Comparison of ENCODE assay signal across 28 cellular contexts in genomic region chr7:80155374-80155773, GRCh38. TPM values are rescaled to one million over a fixed set of nuclear protein-coding genes. Genes with fewer than 3 reads are reported as not detected.
"Had no signal": no experiment of that assay in that cellular context is flagged by ENCODE, and none has a peak within 500 bp of the region (broad histone marks: within the 10 kb centered on the region; RNA-seq: fewer than 3 reads in every experiment).

No MANE protein-coding gene starts in this region.

- H3K4me1 ChIP-seq: SJCRH30 had no signal

- H3K36me3 Mint-ChIP-seq: activated CD8-positive, alpha-beta memory T cell treated with anti-CD3 and anti-CD28 coated beads, Interleukin-2, amount 10 ng/mL, durations not matched to agents 7 days and 5 days; activated naive CD4-positive, alpha-beta T cell treated with anti-CD3 and anti-CD28 coated beads, Interleukin-2, amount 10 ng/mL, durations not matched to agents 7 days and 5 days; activated naive CD8-positive, alpha-beta T cell treated with anti-CD3 and anti-CD28 coated beads for 36 hours; T-cell had no signal

- H3K27me3 ChIP-seq: adrenal gland, SJCRH30 had no signal

- DNase-seq: activated B cell treated with CpG ODN at 0.5 μM for 24 hours; activated CD4-positive, alpha-beta T cell treated with anti-CD3 and anti-CD28 coated beads for 1 hour; activated CD4-positive, alpha-beta T cell treated with anti-CD3 and anti-CD28 coated beads, Interleukin-2, amount 10 ng/mL, durations not matched to agents 24 days and 14 days; activated CD4-positive, alpha-beta T cell treated with anti-CD3 and anti-CD28 coated beads, Interleukin-2, amount 50 U/mL, for 48 hours; activated CD8-positive, alpha-beta memory T cell treated with anti-CD3 and anti-CD28 coated beads, Interleukin-2, amount 10 ng/mL, durations not matched to agents 7 days and 5 days; activated gamma-delta T cell treated with Interleukin-2 at 50 U/mL for 16 hours; activated naive CD4-positive, alpha-beta T cell treated with anti-CD3 and anti-CD28 coated beads, Interleukin-2, amount 10 ng/mL, durations not matched to agents 7 days and 5 days; activated naive CD8-positive, alpha-beta T cell treated with anti-CD3 and anti-CD28 coated beads for 36 hours; activated T-cell treated with anti-CD3 and anti-CD28 coated beads for 4 hours; activated T-cell treated with anti-CD3 and anti-CD28 coated beads, Interleukin-2, amount 50 U/mL, for 48 hours; adrenal gland; anterior cingulate cortex; cerebellar nuclear complex; Kasumi-1; KBM-7; NCI-H1105 treated with DMSO at 0.1 percent for 48 hours; NCI-H146; NCI-H1930; NCI-H2171; NCI-H2227 treated with DMSO at 0.1 percent for 48 hours; NCI-H446 treated with DMSO at 0.1 percent for 48 hours; NCI-H526; NCI-H82; Right ventricle myocardium superior; SJCRH30; T-cell had no signal

- H3K27ac ChIP-seq: SJCRH30 had no signal

- H3K4me3 Mint-ChIP-seq: activated B cell treated with CpG ODN at 0.5 μM for 24 hours; activated CD4-positive, alpha-beta T cell treated with anti-CD3 and anti-CD28 coated beads, Interleukin-2, amount 10 ng/mL, durations not matched to agents 24 days and 14 days; activated CD8-positive, alpha-beta memory T cell treated with anti-CD3 and anti-CD28 coated beads, Interleukin-2, amount 10 ng/mL, durations not matched to agents 7 days and 5 days; activated naive CD4-positive, alpha-beta T cell treated with anti-CD3 and anti-CD28 coated beads, Interleukin-2, amount 10 ng/mL, durations not matched to agents 7 days and 5 days; activated naive CD8-positive, alpha-beta T cell treated with anti-CD3 and anti-CD28 coated beads for 36 hours; activated T-helper 17 cell treated with anti-CD3 and anti-CD28 coated beads, Interleukin-2, amount 50 U/mL, for 72 hours; T-cell had no signal

- ATAC-seq: activated CD8-positive, alpha-beta memory T cell treated with anti-CD3 and anti-CD28 coated beads, Interleukin-2, amount 10 ng/mL, durations not matched to agents 7 days and 5 days; activated T-helper 17 cell treated with anti-CD3 and anti-CD28 coated beads, Interleukin-2, amount 50 U/mL, for 72 hours; T-cell had no signal

- H3K9me3 ChIP-seq: adrenal gland had no signal

- H3K4me3 ChIP-seq: adrenal gland, SJCRH30 had no signal

- H3K9me3 Mint-ChIP-seq: activated B cell treated with CpG ODN at 0.5 μM for 24 hours; activated CD4-positive, alpha-beta T cell treated with anti-CD3 and anti-CD28 coated beads, Interleukin-2, amount 10 ng/mL, durations not matched to agents 24 days and 14 days; activated naive CD4-positive, alpha-beta T cell treated with anti-CD3 and anti-CD28 coated beads, Interleukin-2, amount 10 ng/mL, durations not matched to agents 7 days and 5 days; activated naive CD8-positive, alpha-beta T cell treated with anti-CD3 and anti-CD28 coated beads for 36 hours had no signal

- H3K27me3 Mint-ChIP-seq: activated B cell treated with CpG ODN at 0.5 μM for 24 hours; activated CD8-positive, alpha-beta memory T cell treated with anti-CD3 and anti-CD28 coated beads, Interleukin-2, amount 10 ng/mL, durations not matched to agents 7 days and 5 days; activated T-helper 17 cell treated with anti-CD3 and anti-CD28 coated beads, Interleukin-2, amount 50 U/mL, for 72 hours; T-cell had no signal

- H3K27ac Mint-ChIP-seq: activated B cell treated with CpG ODN at 0.5 μM for 24 hours; activated CD4-positive, alpha-beta T cell treated with anti-CD3 and anti-CD28 coated beads, Interleukin-2, amount 10 ng/mL, durations not matched to agents 24 days and 14 days; activated CD8-positive, alpha-beta memory T cell treated with anti-CD3 and anti-CD28 coated beads, Interleukin-2, amount 10 ng/mL, durations not matched to agents 7 days and 5 days; activated naive CD4-positive, alpha-beta T cell treated with anti-CD3 and anti-CD28 coated beads, Interleukin-2, amount 10 ng/mL, durations not matched to agents 7 days and 5 days; activated naive CD8-positive, alpha-beta T cell treated with anti-CD3 and anti-CD28 coated beads for 36 hours; activated T-helper 17 cell treated with anti-CD3 and anti-CD28 coated beads, Interleukin-2, amount 50 U/mL, for 72 hours; T-cell had no signal

- H3K4me1 Mint-ChIP-seq: activated B cell treated with CpG ODN at 0.5 μM for 24 hours; activated T-helper 17 cell treated with anti-CD3 and anti-CD28 coated beads, Interleukin-2, amount 50 U/mL, for 72 hours had no signal

- H3K36me3 ChIP-seq: adrenal gland, SJCRH30 had no signal

RNA-seq across cellular contexts. Expression of gene GNAI1, which starts 20.7 kb away (rescaled TPM):
- total RNA-seq: activated T-helper 17 cell treated with anti-CD3 and anti-CD28 coated beads, Interleukin-2, amount 50 U/mL, for 72 hours; OCI-LY7 had no signal
